ENCODE assay signal across 1 cellular context in genomic region chr16:88811600-88811849, GRCh38.
TF ChIP-seq lines count a peak whose summit lies in the region.

No MANE protein-coding gene starts in this region.

TF ChIP-seq in K562, 482 proteins besides CTCF, POLR2A, EP300 and RAD21 (continued from another document):
- no peak for TF ChIP-seq ZNF124 (CRISPR knock-in tag; IDR thresholded peaks at IDR 0.05)
- no peak for TF ChIP-seq LCOR (CRISPR knock-in tag; IDR thresholded peaks at IDR 0.05)
- TF ChIP-seq ZNF212 (CRISPR knock-in tag; IDR thresholded peaks at IDR 0.05), result no peak
- TF ChIP-seq, protein P1, sequence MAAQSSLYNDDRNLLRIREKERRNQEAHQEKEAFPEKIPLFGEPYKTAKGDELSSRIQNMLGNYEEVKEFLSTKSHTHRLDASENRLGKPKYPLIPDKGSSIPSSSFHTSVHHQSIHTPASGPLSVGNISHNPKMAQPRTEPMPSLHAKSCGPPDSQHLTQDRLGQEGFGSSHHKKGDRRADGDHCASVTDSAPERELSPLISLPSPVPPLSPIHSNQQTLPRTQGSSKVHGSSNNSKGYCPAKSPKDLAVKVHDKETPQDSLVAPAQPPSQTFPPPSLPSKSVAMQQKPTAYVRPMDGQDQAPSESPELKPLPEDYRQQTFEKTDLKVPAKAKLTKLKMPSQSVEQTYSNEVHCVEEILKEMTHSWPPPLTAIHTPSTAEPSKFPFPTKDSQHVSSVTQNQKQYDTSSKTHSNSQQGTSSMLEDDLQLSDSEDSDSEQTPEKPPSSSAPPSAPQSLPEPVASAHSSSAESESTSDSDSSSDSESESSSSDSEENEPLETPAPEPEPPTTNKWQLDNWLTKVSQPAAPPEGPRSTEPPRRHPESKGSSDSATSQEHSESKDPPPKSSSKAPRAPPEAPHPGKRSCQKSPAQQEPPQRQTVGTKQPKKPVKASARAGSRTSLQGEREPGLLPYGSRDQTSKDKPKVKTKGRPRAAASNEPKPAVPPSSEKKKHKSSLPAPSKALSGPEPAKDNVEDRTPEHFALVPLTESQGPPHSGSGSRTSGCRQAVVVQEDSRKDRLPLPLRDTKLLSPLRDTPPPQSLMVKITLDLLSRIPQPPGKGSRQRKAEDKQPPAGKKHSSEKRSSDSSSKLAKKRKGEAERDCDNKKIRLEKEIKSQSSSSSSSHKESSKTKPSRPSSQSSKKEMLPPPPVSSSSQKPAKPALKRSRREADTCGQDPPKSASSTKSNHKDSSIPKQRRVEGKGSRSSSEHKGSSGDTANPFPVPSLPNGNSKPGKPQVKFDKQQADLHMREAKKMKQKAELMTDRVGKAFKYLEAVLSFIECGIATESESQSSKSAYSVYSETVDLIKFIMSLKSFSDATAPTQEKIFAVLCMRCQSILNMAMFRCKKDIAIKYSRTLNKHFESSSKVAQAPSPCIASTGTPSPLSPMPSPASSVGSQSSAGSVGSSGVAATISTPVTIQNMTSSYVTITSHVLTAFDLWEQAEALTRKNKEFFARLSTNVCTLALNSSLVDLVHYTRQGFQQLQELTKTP (IDR thresholded peaks at IDR 0.05; ENCODE audit: low read depth in 1 of 2, partially characterized antibody in 2 of 2), result no peak
- TF ChIP-seq, protein P2, sequence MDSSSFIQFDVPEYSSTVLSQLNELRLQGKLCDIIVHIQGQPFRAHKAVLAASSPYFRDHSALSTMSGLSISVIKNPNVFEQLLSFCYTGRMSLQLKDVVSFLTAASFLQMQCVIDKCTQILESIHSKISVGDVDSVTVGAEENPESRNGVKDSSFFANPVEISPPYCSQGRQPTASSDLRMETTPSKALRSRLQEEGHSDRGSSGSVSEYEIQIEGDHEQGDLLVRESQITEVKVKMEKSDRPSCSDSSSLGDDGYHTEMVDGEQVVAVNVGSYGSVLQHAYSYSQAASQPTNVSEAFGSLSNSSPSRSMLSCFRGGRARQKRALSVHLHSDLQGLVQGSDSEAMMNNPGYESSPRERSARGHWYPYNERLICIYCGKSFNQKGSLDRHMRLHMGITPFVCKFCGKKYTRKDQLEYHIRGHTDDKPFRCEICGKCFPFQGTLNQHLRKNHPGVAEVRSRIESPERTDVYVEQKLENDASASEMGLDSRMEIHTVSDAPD (CRISPR knock-in tag; IDR thresholded peaks at IDR 0.05), result no peak
- no peak for TF ChIP-seq NRF1 (conservative IDR thresholded peaks at IDR 0.05 in 1 of 2, IDR thresholded peaks at IDR 0.05 in 1 of 2)
- no peak for TF ChIP-seq CREB1 (IDR thresholded peaks at IDR 0.05)
- no peak for TF ChIP-seq CREB1 (CRISPR knock-in tag; IDR thresholded peaks at IDR 0.05)
- no peak for TF ChIP-seq SIX5 (IDR thresholded peaks at IDR 0.05; ENCODE audit: borderline replicate concordance in 1 of 2, insufficient read depth in 1 of 2, low read depth in 1 of 2, low read length in 2 of 2)
- TF ChIP-seq ZNF77 (CRISPR knock-in tag; IDR thresholded peaks at IDR 0.05), result no peak
- no peak for TF ChIP-seq CLOCK (CRISPR knock-in tag; IDR thresholded peaks at IDR 0.05; ENCODE audit: borderline replicate concordance)
- peak; percentile 88 for TF ChIP-seq ARID4B (CRISPR knock-in tag; IDR thresholded peaks at IDR 0.05)
- TF ChIP-seq, protein P3, sequence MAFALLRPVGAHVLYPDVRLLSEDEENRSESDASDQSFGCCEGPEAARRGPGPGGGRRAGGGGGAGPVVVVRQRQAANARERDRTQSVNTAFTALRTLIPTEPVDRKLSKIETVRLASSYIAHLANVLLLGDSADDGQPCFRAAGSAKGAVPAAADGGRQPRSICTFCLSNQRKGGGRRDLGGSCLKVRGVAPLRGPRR (CRISPR knock-in tag; IDR thresholded peaks at IDR 0.05), result no peak
- TF ChIP-seq PHF20 (IDR thresholded peaks at IDR 0.05; ENCODE audit: partially characterized antibody), result peak; percentile 60
- TF ChIP-seq L3MBTL2 (IDR thresholded peaks at IDR 0.05), result peak; percentile 91
- no peak for TF ChIP-seq MCM3 (IDR thresholded peaks at IDR 0.05)
- no peak for TF ChIP-seq PHTF2 (CRISPR knock-in tag; IDR thresholded peaks at IDR 0.05)
- no peak for TF ChIP-seq NUFIP1 (IDR thresholded peaks at IDR 0.05; ENCODE audit: partially characterized antibody)
- TF ChIP-seq ZNF699 (CRISPR knock-in tag; IDR thresholded peaks at IDR 0.05; ENCODE audit: insufficient replicate concordance), result no peak
- TF ChIP-seq, protein P4, sequence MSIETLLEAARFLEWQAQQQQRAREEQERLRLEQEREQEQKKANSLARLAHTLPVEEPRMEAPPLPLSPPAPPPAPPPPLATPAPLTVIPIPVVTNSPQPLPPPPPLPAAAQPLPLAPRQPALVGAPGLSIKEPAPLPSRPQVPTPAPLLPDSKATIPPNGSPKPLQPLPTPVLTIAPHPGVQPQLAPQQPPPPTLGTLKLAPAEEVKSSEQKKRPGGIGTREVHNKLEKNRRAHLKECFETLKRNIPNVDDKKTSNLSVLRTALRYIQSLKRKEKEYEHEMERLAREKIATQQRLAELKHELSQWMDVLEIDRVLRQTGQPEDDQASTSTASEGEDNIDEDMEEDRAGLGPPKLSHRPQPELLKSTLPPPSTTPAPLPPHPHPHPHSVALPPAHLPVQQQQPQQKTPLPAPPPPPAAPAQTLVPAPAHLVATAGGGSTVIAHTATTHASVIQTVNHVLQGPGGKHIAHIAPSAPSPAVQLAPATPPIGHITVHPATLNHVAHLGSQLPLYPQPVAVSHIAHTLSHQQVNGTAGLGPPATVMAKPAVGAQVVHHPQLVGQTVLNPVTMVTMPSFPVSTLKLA (conservative IDR thresholded peaks at IDR 0.05), result peak in 1 of 2 experiments; percentile 74; a peak in 3 of 4 replicates
- TF ChIP-seq NR1H2 (CRISPR knock-in tag; IDR thresholded peaks at IDR 0.05), result peak; percentile 93; the same call in 1 of the 2 replicates
- no peak for TF ChIP-seq ETS1 (conservative IDR thresholded peaks at IDR 0.05; ENCODE audit: control insufficient read depth, low read depth, low read length)
- TF ChIP-seq FOXA3 (CRISPR knock-in tag; conservative IDR thresholded peaks at IDR 0.05 in 1 of 2, IDR thresholded peaks at IDR 0.05 in 1 of 2), result 0 out of 4 replicates have a peak, but pooled peaks of 1 of the 2 experiments have one; percentile 59
- TF ChIP-seq, protein P5, sequence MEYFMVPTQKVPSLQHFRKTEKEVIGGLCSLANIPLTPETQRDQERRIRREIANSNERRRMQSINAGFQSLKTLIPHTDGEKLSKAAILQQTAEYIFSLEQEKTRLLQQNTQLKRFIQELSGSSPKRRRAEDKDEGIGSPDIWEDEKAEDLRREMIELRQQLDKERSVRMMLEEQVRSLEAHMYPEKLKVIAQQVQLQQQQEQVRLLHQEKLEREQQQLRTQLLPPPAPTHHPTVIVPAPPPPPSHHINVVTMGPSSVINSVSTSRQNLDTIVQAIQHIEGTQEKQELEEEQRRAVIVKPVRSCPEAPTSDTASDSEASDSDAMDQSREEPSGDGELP (CRISPR knock-in tag; IDR thresholded peaks at IDR 0.05; ENCODE audit: borderline replicate concordance), result no peak
